Comparison of ENCODE assay signal across 27 cellular contexts in genomic region chr1:156658496-156658895, GRCh38. TPM values are rescaled to one million over a fixed set of nuclear protein-coding genes. Genes with fewer than 3 reads are reported as not detected.
DNase-seq lines count a peak whose midpoint lies in the region; ATAC-seq, FAIRE-seq and TF ChIP-seq lines count a peak whose summit lies in the region.
"Had no signal": no experiment of that assay in that cellular context is flagged by ENCODE, and none has a peak within 500 bp of the region (broad histone marks: within the 10 kb centered on the region; RNA-seq: fewer than 3 reads in every experiment).

No MANE protein-coding gene starts in this region.

- no peaks in the 10 kb centered on the region for H3K9me3 ChIP-seq in NT2/D1 (ENCODE audit: insufficient read depth, low read length)
- H3K9me3 ChIP-seq in neuronal stem cell (replicated peaks in 1 of 2; ENCODE audit: control insufficient read depth in 2 of 2, insufficient read depth in 1 of 2, low read depth in 1 of 2, low read length in 2 of 2), result no peaks in the 10 kb centered on the region
- H3K9me3 ChIP-seq in BE2C, result no peaks in the 10 kb centered on the region
- H3K9me3 ChIP-seq: adrenal gland, right lobe of liver, SK-N-SH had no signal

- peaks cover 44% of the 10 kb centered on the region for H3K27me3 ChIP-seq in NT2/D1 (ENCODE audit: insufficient read depth, insufficient read length)
- peaks cover 5 to 44% (median 23%) of the 10 kb centered on the region in 3 experiments for H3K27me3 ChIP-seq in neuronal stem cell (ENCODE audit: control insufficient read depth in 3 of 3, insufficient read depth in 3 of 3, low read depth in 1 of 3, low read length in 3 of 3)
- H3K27me3 ChIP-seq in BE2C, result no peaks in the 10 kb centered on the region
- peaks cover 48% of the 10 kb centered on the region for H3K27me3 ChIP-seq in H7 (ENCODE audit: control insufficient read depth, insufficient read depth, low read length)
- H3K27me3 ChIP-seq: adrenal gland, right lobe of liver had no signal

- no peak overlapping the region for H3K18ac ChIP-seq in neuronal stem cell (ENCODE audit: low read length)

- H3K27ac Mint-ChIP-seq in activated T-cell treated with anti-CD3 and anti-CD28 coated beads, Interleukin-2, amount 50 U/mL, for 72 hours, result no peak overlapping the region
- H3K27ac Mint-ChIP-seq: CD4-positive, alpha-beta T cell; memory B cell had no signal

- H3K4me1 Mint-ChIP-seq in activated T-cell treated with anti-CD3 and anti-CD28 coated beads, Interleukin-2, amount 50 U/mL, for 72 hours (ENCODE audit: low read depth), result peaks cover 64% of the 10 kb centered on the region
- H3K4me1 Mint-ChIP-seq in activated T-cell treated with anti-CD3 and anti-CD28 coated beads, Interleukin-2, amount 50 U/mL, for 4 hours (ENCODE audit: low read depth), result peaks cover 49% of the 10 kb centered on the region

- H3K23ac ChIP-seq in neuronal stem cell (ENCODE audit: low read depth, low read length, poor library complexity), result no peak overlapping the region

- ATAC-seq in activated T-cell treated with anti-CD3 and anti-CD28 coated beads, Interleukin-2, amount 50 U/mL, for 72 hours (replicated peaks in 1 of 2), result no peak
- ATAC-seq in activated T-cell treated with anti-CD3 and anti-CD28 coated beads, Interleukin-2, amount 50 U/mL, for 4 hours, result no peak
- ATAC-seq: right lobe of liver; stimulated activated memory B cell treated with anti-CD40 and anti-IgM and Interleukin-4, amounts not matched to agents 10 μg/mL and 1 μg/mL and 100 μg/mL, for 72 hours had no signal

- no peak overlapping the region for H3K4me2 ChIP-seq in neuronal stem cell (ENCODE audit: insufficient read depth, low read length, poor library complexity, severe bottlenecking)

- peak overlapping the region; percentile 17 for H4K91ac ChIP-seq in neuronal stem cell (ENCODE audit: low read depth, low read length, poor library complexity)

- H3K36me3 ChIP-seq in NT2/D1 (ENCODE audit: insufficient read depth, insufficient read length, low read length), result no peaks in the 10 kb centered on the region
- peaks cover 0 to 7% of the 10 kb centered on the region in 2 donors for H3K36me3 ChIP-seq in neuronal stem cell (replicated peaks in 1 of 2; ENCODE audit: control insufficient read depth in 2 of 2, insufficient read depth in 2 of 2, low read length in 2 of 2)
- no peaks in the 10 kb centered on the region for H3K36me3 ChIP-seq in BE2C
- H3K36me3 ChIP-seq in H7 (replicated peaks; ENCODE audit: control insufficient read depth, insufficient read depth, low read length), result no peaks in the 10 kb centered on the region
- H3K36me3 ChIP-seq: adrenal gland, right lobe of liver had no signal

- no peak overlapping the region for H2BK120ac ChIP-seq in neuronal stem cell (ENCODE audit: low read depth, low read length)

- H3K27me3 Mint-ChIP-seq in activated T-cell treated with anti-CD3 and anti-CD28 coated beads, Interleukin-2, amount 50 U/mL, for 72 hours (ENCODE audit: low read depth), result peaks cover 52% of the 10 kb centered on the region
- H3K27me3 Mint-ChIP-seq in activated T-cell treated with anti-CD3 and anti-CD28 coated beads, Interleukin-2, amount 50 U/mL, for 4 hours (ENCODE audit: low read depth), result peaks cover 41% of the 10 kb centered on the region

- H3K14ac ChIP-seq in neuronal stem cell (ENCODE audit: low read length), result no peak overlapping the region

- peak overlapping the region; percentile 3 for H3K4ac ChIP-seq in neuronal stem cell (ENCODE audit: low read length)

- peaks cover 53% of the 10 kb centered on the region for H3K4me1 ChIP-seq in NT2/D1 (ENCODE audit: insufficient read depth, insufficient read length)
- H3K4me1 ChIP-seq in neuronal stem cell (ENCODE audit: control insufficient read depth in 2 of 2, insufficient read depth in 1 of 2, low read depth in 1 of 2, low read length in 2 of 2), result peaks cover 44 to 52% of the 10 kb centered on the region in 2 donors
- H3K4me1 ChIP-seq in BE2C, result peaks cover 23% of the 10 kb centered on the region

- WGBS in neuronal stem cell (ENCODE audit: extremely low coverage in 2 of 2, insufficient read length in 2 of 2, insufficient replicate concordance in 1 of 2), 2 donors, result no CpG with 5 or more reads among the region's 14 CpGs

- no peak overlapping the region for H4K8ac ChIP-seq in neuronal stem cell (ENCODE audit: low read depth, low read length)

- peak overlapping the region; percentile 93 for H2AK5ac ChIP-seq in neuronal stem cell (ENCODE audit: low read depth, low read length)

- H3K79me1 ChIP-seq in neuronal stem cell (ENCODE audit: low read depth, low read length), result peaks cover 4% of the 10 kb centered on the region

- peak overlapping the region; percentile 11 to 19 for H3K4me3 Mint-ChIP-seq in activated T-cell treated with anti-CD3 and anti-CD28 coated beads, Interleukin-2, amount 50 U/mL, for 72 hours
- H3K4me3 Mint-ChIP-seq in activated T-cell treated with anti-CD3 and anti-CD28 coated beads, Interleukin-2, amount 50 U/mL, for 4 hours, result no peak overlapping the region
- H3K4me3 Mint-ChIP-seq: CD4-positive, alpha-beta T cell; T-helper 1 cell treated with Interleukin-12 subunit alpha and Interleukin-12 subunit beta and Interleukin-4 antibody, amounts not matched to agents 30 μg/mL and 1 μg/mL, for 36 hours had no signal

- H3K9ac ChIP-seq in NT2/D1 (ENCODE audit: insufficient read length, low read depth) (peak overlapping the region; percentile 12), neuronal stem cell (ENCODE audit: low read depth, low read length, poor library complexity) (no peak overlapping the region)
- H3K9ac ChIP-seq: SK-N-SH had no signal

- no peak overlapping the region for H2BK12ac ChIP-seq in neuronal stem cell (ENCODE audit: low read length)

- no peak overlapping the region for H2AFZ ChIP-seq in neuronal stem cell (ENCODE audit: low read length)

- peak overlapping the region; percentile 16 for H2BK5ac ChIP-seq in neuronal stem cell (ENCODE audit: low read length)

- no peak for DNase-seq in activated T-cell treated with anti-CD3 and anti-CD28 coated beads, Interleukin-2, amount 50 U/mL, for 72 hours
- DNase-seq in activated T-cell treated with anti-CD3 and anti-CD28 coated beads, Interleukin-2, amount 50 U/mL, for 4 hours, result no peak
- no peak for DNase-seq in NT2/D1 (ENCODE audit: low read depth, low spot score)
- no peak for DNase-seq in neuronal stem cell (ENCODE audit: low spot score)
- DNase-seq in RCC 7860 (ENCODE audit: low spot score), result no peak
- no peak for DNase-seq in BE2C
- DNase-seq in H7, result no peak
- DNase-seq: activated CD8-positive, alpha-beta memory T cell treated with anti-CD3 and anti-CD28 coated beads for 24 hours; activated naive CD4-positive, alpha-beta T cell treated with Interleukin-2 at 50 U/mL for 16 hours; CD4-positive, alpha-beta T cell; hippocampal formation; Kasumi-1; NCI-H1694; NCI-H510A treated with DMSO at 0.1 percent for 48 hours; SK-N-SH; stimulated activated CD4-positive, alpha-beta T cell treated with anti-CD3 and anti-CD28 coated beads, Interleukin-4, amount 100 ng/mL, for 24 hours had no signal

- no peak for FAIRE-seq in RCC 7860 (lab: Jason Lieb, UNC)
- FAIRE-seq: endometrium, frontal cortex had no signal

- no peak for TF ChIP-seq CTCF in BE2C (IDR thresholded peaks at IDR 0.05; ENCODE audit: low read depth, low read length)

- H3K9me3 Mint-ChIP-seq in activated T-cell treated with anti-CD3 and anti-CD28 coated beads, Interleukin-2, amount 50 U/mL, for 72 hours, result no peaks in the 10 kb centered on the region
- no peaks in the 10 kb centered on the region for H3K9me3 Mint-ChIP-seq in activated T-cell treated with anti-CD3 and anti-CD28 coated beads, Interleukin-2, amount 50 U/mL, for 4 hours
- H3K9me3 Mint-ChIP-seq: CD4-positive, alpha-beta T cell; memory B cell; stimulated activated memory B cell treated with anti-CD40 and anti-IgM and Interleukin-4, amounts not matched to agents 10 μg/mL and 1 μg/mL and 100 μg/mL, for 72 hours; T-helper 1 cell treated with Interleukin-12 subunit alpha and Interleukin-12 subunit beta and Interleukin-4 antibody, amounts not matched to agents 30 μg/mL and 1 μg/mL, for 36 hours had no signal

- H3K27ac ChIP-seq in cingulate gyrus (ENCODE audit: low read depth, low read length) (peak overlapping the region; percentile 6), neuronal stem cell (replicated peaks; ENCODE audit: low read length) (no peak overlapping the region)
- H3K27ac ChIP-seq: 22Rv1, adrenal gland, right lobe of liver had no signal

- H3K4me3 ChIP-seq in NT2/D1 (ENCODE audit: insufficient read length, low read depth), result no peak overlapping the region
- no peak overlapping the region for H3K4me3 ChIP-seq in neuronal stem cell (ENCODE audit: low read length in 2 of 2)
- H3K4me3 ChIP-seq in BE2C (ENCODE audit: low read depth, low read length), result no peak overlapping the region
- H3K4me3 ChIP-seq in H7 (ENCODE audit: insufficient read depth, low read depth, low read length), result no peak overlapping the region
- H3K4me3 ChIP-seq: adrenal gland, coronary artery, right lobe of liver had no signal

- H3K36me3 Mint-ChIP-seq in activated T-cell treated with anti-CD3 and anti-CD28 coated beads, Interleukin-2, amount 50 U/mL, for 72 hours (ENCODE audit: insufficient read depth in 2 of 2), result no peaks in the 10 kb centered on the region
- no peaks in the 10 kb centered on the region for H3K36me3 Mint-ChIP-seq in activated T-cell treated with anti-CD3 and anti-CD28 coated beads, Interleukin-2, amount 50 U/mL, for 4 hours (ENCODE audit: insufficient read depth)
- H3K36me3 Mint-ChIP-seq: stimulated activated memory B cell treated with anti-CD40 and anti-IgM and Interleukin-4, amounts not matched to agents 10 μg/mL and 1 μg/mL and 100 μg/mL, for 72 hours had no signal

- peak overlapping the region; percentile 84 for H2BK15ac ChIP-seq in neuronal stem cell (ENCODE audit: low read length)

RNA-seq across cellular contexts. Expression of gene BCAN, which starts 16.6 kb away (rescaled TPM):
- under 1 TPM in 1 of 2 donors, not detected in 1; 0.10 TPM for total RNA-seq in activated T-cell treated with anti-CD3 and anti-CD28 coated beads, Interleukin-2, amount 50 U/mL, for 72 hours
- not detected for total RNA-seq in activated T-cell treated with anti-CD3 and anti-CD28 coated beads, Interleukin-2, amount 50 U/mL, for 4 hours
- polyA plus RNA-seq in neuronal stem cell (2013, experiment 1 of 2), result 0.89 TPM
- polyA plus RNA-seq in neuronal stem cell (2013, experiment 2 of 2), result 0.54 TPM
- polyA plus RNA-seq in BE2C (2012; ENCODE audit: insufficient read depth, insufficient read length, low read depth), result 7.8 TPM
- 1.7 and 4.1 TPM in 2 replicates for total RNA-seq in H7 (2014; rRNA removed; shearing (Covaris generic))
- total RNA-seq: CD4-positive, alpha-beta T cell; right lobe of liver had no signal

RNA-seq across cellular contexts. Expression of gene NES, which starts 18.7 kb away (rescaled TPM):
- total RNA-seq in activated T-cell treated with anti-CD3 and anti-CD28 coated beads, Interleukin-2, amount 50 U/mL, for 72 hours, result under 1 TPM in 1 of 2 donors, not detected in 1; 0.05 TPM
- total RNA-seq in activated T-cell treated with anti-CD3 and anti-CD28 coated beads, Interleukin-2, amount 50 U/mL, for 4 hours, result under 1 TPM; 0.05 to 0.13 (median 0.05) TPM
- 150 TPM for polyA plus RNA-seq in neuronal stem cell (2013, experiment 1 of 2)
- 143 TPM for polyA plus RNA-seq in neuronal stem cell (2013, experiment 2 of 2)
- 22.3 TPM for polyA plus RNA-seq in BE2C (2012; ENCODE audit: insufficient read depth, insufficient read length, low read depth)
- total RNA-seq in H7 (2014; rRNA removed; shearing (Covaris generic)), result 220 and 231 TPM in 2 replicates
- total RNA-seq: CD4-positive, alpha-beta T cell had no signal

RNA-seq across cellular contexts. Expression of gene HAPLN2, which starts 39.3 kb away (rescaled TPM):
- under 1 TPM; 0.22 to 1.00 TPM for total RNA-seq in activated T-cell treated with anti-CD3 and anti-CD28 coated beads, Interleukin-2, amount 50 U/mL, for 72 hours
- total RNA-seq in activated T-cell treated with anti-CD3 and anti-CD28 coated beads, Interleukin-2, amount 50 U/mL, for 4 hours, result not detected
- 1.8 TPM for polyA plus RNA-seq in neuronal stem cell (2013, experiment 1 of 2)
- 1.7 TPM for polyA plus RNA-seq in neuronal stem cell (2013, experiment 2 of 2)
- polyA plus RNA-seq in BE2C (2012; ENCODE audit: insufficient read depth, insufficient read length, low read depth), result 0.86 TPM
- total RNA-seq in H7 (2014; rRNA removed; shearing (Covaris generic)), result 0.73 and 1.3 TPM in 2 replicates
- total RNA-seq: right lobe of liver, RPMI7951 had no signal

RNA-seq across cellular contexts. Expression of gene CRABP2, which starts 46.9 kb away (rescaled TPM):
- 1 to 10 TPM; 2.5 TPM for total RNA-seq in activated T-cell treated with anti-CD3 and anti-CD28 coated beads, Interleukin-2, amount 50 U/mL, for 72 hours
- total RNA-seq in activated T-cell treated with anti-CD3 and anti-CD28 coated beads, Interleukin-2, amount 50 U/mL, for 4 hours, result 1 to 10 TPM; 1.8 to 2.5 (median 2.4) TPM
- 479 TPM for polyA plus RNA-seq in neuronal stem cell (2013, experiment 1 of 2)
- 474 TPM for polyA plus RNA-seq in neuronal stem cell (2013, experiment 2 of 2)
- 39.0 TPM for polyA plus RNA-seq in BE2C (2012; ENCODE audit: insufficient read depth, insufficient read length, low read depth)
- total RNA-seq in H7 (2014; rRNA removed; shearing (Covaris generic)), result 137 and 190 TPM in 2 replicates

RNA-seq across cellular contexts. Expression of gene GPATCH4, which starts 57.2 kb away (rescaled TPM):
- total RNA-seq in activated T-cell treated with anti-CD3 and anti-CD28 coated beads, Interleukin-2, amount 50 U/mL, for 72 hours, result 10 to 100 TPM; 25.6 to 31.6 TPM
- total RNA-seq in activated T-cell treated with anti-CD3 and anti-CD28 coated beads, Interleukin-2, amount 50 U/mL, for 4 hours, result 100 to 1,000 TPM; 171 to 190 (median 174) TPM
- polyA plus RNA-seq in neuronal stem cell (2013, experiment 1 of 2), result 17.6 TPM
- polyA plus RNA-seq in neuronal stem cell (2013, experiment 2 of 2), result 17.2 TPM
- polyA plus RNA-seq in BE2C (2012; ENCODE audit: insufficient read depth, insufficient read length, low read depth), result 162 TPM
- 40.6 and 45.0 TPM in 2 replicates for total RNA-seq in H7 (2014; rRNA removed; shearing (Covaris generic))

Comparison
In these comparisons a context has a peak if more than half of its experiments do, and no peak if none do; other contexts are left out.
1. RNA of gene NES, which starts 18.7 kb away (total RNA-seq): 220 to 231 TPM in H7; 0.05 to 0.13 TPM in activated T-cell treated with anti-CD3 and anti-CD28 coated beads, Interleukin-2, amount 50 U/mL, for 4 hours and 0.05 TPM in activated T-cell treated with anti-CD3 and anti-CD28 coated beads, Interleukin-2, amount 50 U/mL, for 72 hours; every median in the first group is over 100 times any median in the second.